8 cellular contexts compared by ENCODE assay signal in the genomic region with DNA sequence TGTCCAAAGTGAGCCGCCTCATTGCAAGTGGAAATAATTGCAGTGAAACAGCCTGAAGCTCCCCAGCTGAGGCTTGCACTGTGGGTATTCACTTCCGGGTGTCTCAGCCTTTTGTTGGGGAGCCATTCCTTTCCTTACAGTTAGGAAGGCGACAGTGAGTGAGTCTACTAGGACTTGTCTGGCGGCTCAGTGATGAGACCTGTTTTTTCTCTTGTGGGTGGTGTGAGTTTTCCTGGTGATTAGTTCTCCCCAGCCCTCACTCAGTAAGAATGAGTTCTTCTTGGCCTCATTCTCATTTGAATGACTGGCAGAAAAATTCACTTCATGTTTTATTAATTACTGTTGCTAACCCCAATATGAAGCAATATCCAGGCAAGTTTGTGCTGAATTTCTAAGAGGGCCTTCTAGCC. TPM values are rescaled to one million over a fixed set of nuclear protein-coding genes. Genes with fewer than 3 reads are reported as not detected.
DNase-seq lines count a peak whose midpoint lies in the region; ATAC-seq, FAIRE-seq and TF ChIP-seq lines count a peak whose summit lies in the region.

No MANE protein-coding gene starts in this region.

- peak overlapping the region; percentile 94 for H3K9ac ChIP-seq in HUES48 (ENCODE audit: low read depth, low read length)
- peak overlapping the region; percentile 94 for H3K9ac ChIP-seq in keratinocyte (ENCODE audit: control insufficient read depth, extremely low read depth, insufficient read depth, low read length)

- ATAC-seq in activated T-cell treated with anti-CD3 and anti-CD28 coated beads, Interleukin-2, amount 50 U/mL, for 72 hours (replicated peaks in 1 of 2): no peak
- no peak for ATAC-seq in GM19397 (IDR thresholded peaks at IDR 0.05; ENCODE audit: unreplicated experiment)
- no peak for ATAC-seq in Right ventricle myocardium superior (ENCODE audit: poor library complexity)

- H3K9me3 Mint-ChIP-seq in activated T-cell treated with anti-CD3 and anti-CD28 coated beads, Interleukin-2, amount 50 U/mL, for 72 hours: no peaks in the 10 kb centered on the region

- H4K20me1 ChIP-seq in keratinocyte (ENCODE audit: control insufficient read depth, extremely low read depth, insufficient read depth, low read length): peaks cover 6% of the 10 kb centered on the region

- H3K27ac Mint-ChIP-seq in activated T-cell treated with anti-CD3 and anti-CD28 coated beads, Interleukin-2, amount 50 U/mL, for 72 hours: peak overlapping the region; percentile 92

- peak overlapping the region; percentile 80 for H3K4me2 ChIP-seq in keratinocyte (ENCODE audit: control insufficient read depth, extremely low read depth, insufficient read depth, low read depth, low read length)

- H3K4me3 Mint-ChIP-seq in activated T-cell treated with anti-CD3 and anti-CD28 coated beads, Interleukin-2, amount 50 U/mL, for 72 hours: peak overlapping the region; percentile 76 to 97

- no peak overlapping the region for H2AFZ ChIP-seq in keratinocyte (ENCODE audit: control insufficient read depth, low read length)

- H3K4me1 Mint-ChIP-seq in activated T-cell treated with anti-CD3 and anti-CD28 coated beads, Interleukin-2, amount 50 U/mL, for 72 hours (ENCODE audit: low read depth): peaks cover 42% of the 10 kb centered on the region

- H3K27me3 ChIP-seq in HUES48 (ENCODE audit: control insufficient read depth, insufficient read depth, low read length) (no peaks in the 10 kb centered on the region), keratinocyte (ENCODE audit: control insufficient read depth, extremely low read depth, insufficient read depth, low read length) (no peaks in the 10 kb centered on the region)

- H3K27ac ChIP-seq in HUES48 (ENCODE audit: low read depth, low read length) (peak overlapping the region; percentile 94), keratinocyte (ENCODE audit: control insufficient read depth, insufficient read depth, low read length) (peak overlapping the region; percentile 88)

- intact Hi-C loops in Right ventricle myocardium superior (cut with DNase I): no loop called here

- peak overlapping the region; percentile 95 for H3K4me3 ChIP-seq in HUES48 (ENCODE audit: low read depth, low read length)
- peak overlapping the region; percentile 74 to 97 (median 95) for H3K4me3 ChIP-seq in keratinocyte (ENCODE audit: control insufficient read depth in 2 of 3, extremely low read depth in 1 of 3, insufficient read depth in 2 of 3, low read depth in 1 of 3, low read length in 3 of 3)

- peak; percentile 31 for DNase-seq in AG08395 (ENCODE audit: low spot score)
- DNase-seq in activated T-cell treated with anti-CD3 and anti-CD28 coated beads, Interleukin-2, amount 50 U/mL, for 72 hours: peak; percentile 17 to 41
- DNase-seq in keratinocyte (ENCODE audit: low read depth, low spot score): no peak
- no peak for DNase-seq in KG1 (lab: John Stamatoyannopoulos, UW)
- DNase-seq in SHP77 (lab: John Stamatoyannopoulos, UW): no peak
- no peak for DNase-seq in Right ventricle myocardium superior

- H3K4me1 ChIP-seq in HUES48 (ENCODE audit: control insufficient read depth, insufficient read depth, low read length) (peaks cover 10% of the 10 kb centered on the region), keratinocyte (ENCODE audit: control insufficient read depth, extremely low read depth, insufficient read depth, low read length) (peaks cover 15% of the 10 kb centered on the region)

- dilution Hi-C loops in keratinocyte (cut with MboI; ENCODE audit: extremely low pct_ligation_motif_present, low sequenced_read_pairs): no loop called here

- TF ChIP-seq CTCF in keratinocyte (optimal IDR thresholded peaks at IDR 0.05 in 1 of 3, IDR thresholded peaks at IDR 0.05 in 1 of 3, conservative IDR thresholded peaks at IDR 0.05 in 1 of 3; ENCODE audit: extremely low read depth in 1 of 3, insufficient read depth in 2 of 3, low read length in 3 of 3): no peak

- H3K9me1 ChIP-seq in keratinocyte (ENCODE audit: control insufficient read depth, extremely low read depth, insufficient read depth, low read length): no peaks in the 10 kb centered on the region

- H3K36me3 ChIP-seq in HUES48 (ENCODE audit: control insufficient read depth, insufficient read depth, low read length): peaks cover 56% of the 10 kb centered on the region
- peaks cover 18 to 35% of the 10 kb centered on the region in 2 experiments for H3K36me3 ChIP-seq in keratinocyte (ENCODE audit: control insufficient read depth in 2 of 2, extremely low read depth in 1 of 2, insufficient read depth in 2 of 2, low read length in 2 of 2)

- no peaks in the 10 kb centered on the region for H3K27me3 Mint-ChIP-seq in activated T-cell treated with anti-CD3 and anti-CD28 coated beads, Interleukin-2, amount 50 U/mL, for 72 hours (ENCODE audit: low read depth)

- FAIRE-seq in keratinocyte (lab: Jason Lieb, UNC): no peak

- H3K9me3 ChIP-seq in HUES48 (ENCODE audit: control insufficient read depth, insufficient read depth, low read length): no peaks in the 10 kb centered on the region
- H3K9me3 ChIP-seq in keratinocyte (ENCODE audit: control insufficient read depth, low read depth, low read length): no peaks in the 10 kb centered on the region

- H3K36me3 Mint-ChIP-seq in activated T-cell treated with anti-CD3 and anti-CD28 coated beads, Interleukin-2, amount 50 U/mL, for 72 hours (ENCODE audit: insufficient read depth in 2 of 2): peaks cover 16 to 36% of the 10 kb centered on the region in 2 donors

- H3K79me2 ChIP-seq in keratinocyte (ENCODE audit: control insufficient read depth, insufficient read depth, low read length): peaks cover 55% of the 10 kb centered on the region

RNA-seq across cellular contexts. Expression of gene PGAM1, which starts 2.6 kb away (rescaled TPM):
- total RNA-seq in activated T-cell treated with anti-CD3 and anti-CD28 coated beads, Interleukin-2, amount 50 U/mL, for 72 hours: 100 to 1,000 TPM; 362 to 512 TPM
- polyA plus RNA-seq in keratinocyte: 602 to 706 TPM (median 624 TPM) in 3 replicates
- 145 TPM for polyA plus RNA-seq in keratinocyte (2011; ENCODE audit: low read depth)
- 616 and 687 TPM in 2 replicates for polyA plus RNA-seq in keratinocyte (2011; cell fraction: cytosol; rRNA removed)
- 358 and 405 TPM in 2 replicates for polyA plus RNA-seq in keratinocyte (2011; cell fraction: nucleus; rRNA removed)
- 340 and 522 TPM in 2 replicates for polyA plus RNA-seq in keratinocyte (2012; ENCODE audit: low replicate concordance)
- 481 to 636 TPM (median 493 TPM) in 3 replicates for polyA minus RNA-seq in keratinocyte
- 499 TPM for polyA minus RNA-seq in keratinocyte (2011; cell fraction: cytosol; rRNA and poly(A)+ RNA removed)
- polyA minus RNA-seq in keratinocyte (2011; cell fraction: nucleus; rRNA and poly(A)+ RNA removed): 169 and 188 TPM in 2 replicates
- 187 TPM for total RNA-seq in Right ventricle myocardium superior

RNA-seq across cellular contexts. Expression of gene EXOSC1, which starts 17.2 kb away (rescaled TPM):
- total RNA-seq in activated T-cell treated with anti-CD3 and anti-CD28 coated beads, Interleukin-2, amount 50 U/mL, for 72 hours: 10 to 100 TPM; 75.3 to 75.7 TPM
- 40.9 to 45.7 TPM (median 42.9 TPM) in 3 replicates for polyA plus RNA-seq in keratinocyte
- polyA plus RNA-seq in keratinocyte (2011; ENCODE audit: low read depth): 13.2 TPM
- polyA plus RNA-seq in keratinocyte (2011; cell fraction: cytosol; rRNA removed): 37.0 and 46.2 TPM in 2 replicates
- polyA plus RNA-seq in keratinocyte (2011; cell fraction: nucleus; rRNA removed): 30.4 and 33.5 TPM in 2 replicates
- polyA plus RNA-seq in keratinocyte (2012; ENCODE audit: low replicate concordance): 35.8 and 41.0 TPM in 2 replicates
- 18.1 to 36.1 TPM (median 24.5 TPM) in 3 replicates for polyA minus RNA-seq in keratinocyte
- polyA minus RNA-seq in keratinocyte (2011; cell fraction: cytosol; rRNA and poly(A)+ RNA removed): 12.9 TPM
- polyA minus RNA-seq in keratinocyte (2011; cell fraction: nucleus; rRNA and poly(A)+ RNA removed): 6.2 and 6.6 TPM in 2 replicates
- 14.5 TPM for total RNA-seq in Right ventricle myocardium superior

RNA-seq across cellular contexts. Expression of gene ZDHHC16, which starts 17.4 kb away (rescaled TPM):
- total RNA-seq in activated T-cell treated with anti-CD3 and anti-CD28 coated beads, Interleukin-2, amount 50 U/mL, for 72 hours: 10 to 100 TPM; 35.5 to 37.8 TPM
- polyA plus RNA-seq in keratinocyte: 63.3 to 77.6 TPM (median 67.8 TPM) in 3 replicates
- 25.8 TPM for polyA plus RNA-seq in keratinocyte (2011; ENCODE audit: low read depth)
- polyA plus RNA-seq in keratinocyte (2011; cell fraction: cytosol; rRNA removed): 64.0 and 68.6 TPM in 2 replicates
- 49.2 and 49.4 TPM in 2 replicates for polyA plus RNA-seq in keratinocyte (2011; cell fraction: nucleus; rRNA removed)
- 15.5 and 52.4 TPM in 2 replicates for polyA plus RNA-seq in keratinocyte (2012; ENCODE audit: low replicate concordance)
- 109 to 143 TPM (median 132 TPM) in 3 replicates for polyA minus RNA-seq in keratinocyte
- 46.6 TPM for polyA minus RNA-seq in keratinocyte (2011; cell fraction: cytosol; rRNA and poly(A)+ RNA removed)
- polyA minus RNA-seq in keratinocyte (2011; cell fraction: nucleus; rRNA and poly(A)+ RNA removed): 22.8 and 27.0 TPM in 2 replicates
- total RNA-seq in Right ventricle myocardium superior: 18.5 TPM

RNA-seq across cellular contexts. Expression of gene RRP12, which starts 27.4 kb away (rescaled TPM):
- total RNA-seq in activated T-cell treated with anti-CD3 and anti-CD28 coated beads, Interleukin-2, amount 50 U/mL, for 72 hours: 10 to 100 TPM; 27.8 to 33.5 TPM
- polyA plus RNA-seq in keratinocyte: 11.1 to 17.5 TPM (median 14.8 TPM) in 3 replicates
- 17.3 TPM for polyA plus RNA-seq in keratinocyte (2011; ENCODE audit: low read depth)
- 9.2 and 13.1 TPM in 2 replicates for polyA plus RNA-seq in keratinocyte (2011; cell fraction: cytosol; rRNA removed)
- polyA plus RNA-seq in keratinocyte (2011; cell fraction: nucleus; rRNA removed): 40.7 and 46.4 TPM in 2 replicates
- 26.2 and 30.9 TPM in 2 replicates for polyA plus RNA-seq in keratinocyte (2012; ENCODE audit: low replicate concordance)
- polyA minus RNA-seq in keratinocyte: 26.6 to 62.6 TPM (median 29.1 TPM) in 3 replicates
- polyA minus RNA-seq in keratinocyte (2011; cell fraction: cytosol; rRNA and poly(A)+ RNA removed): 14.2 TPM
- polyA minus RNA-seq in keratinocyte (2011; cell fraction: nucleus; rRNA and poly(A)+ RNA removed): 42.5 and 48.5 TPM in 2 replicates
- 10.9 TPM for total RNA-seq in Right ventricle myocardium superior

Comparison
In these comparisons a context has a peak if more than half of its experiments do, and no peak if none do; other contexts are left out.
1. DNase-seq: peak in AG08395 (single experiment) and activated T-cell treated with anti-CD3 and anti-CD28 coated beads, Interleukin-2, amount 50 U/mL, for 72 hours (2 of 2); none in keratinocyte (single experiment), KG1 (single experiment), SHP77 (0 of 2) and Right ventricle myocardium superior (single experiment).